In genomic region chr19:17555480-17555928, GRCh38 we compare ENCODE assay signal across 8 cellular contexts. TPM values are rescaled to one million over a fixed set of nuclear protein-coding genes. Genes with fewer than 3 reads are reported as not detected.
A peak's percentile ranks its signal among the peaks of the same experiment; 100 is the strongest.
DNase-seq lines count a peak whose midpoint lies in the region; ATAC-seq and TF ChIP-seq lines count a peak whose summit lies in the region.

Gene COLGALT1 (plus strand): TSS chr19:17555649. CDS start chr19:17555714, 65 bp downstream.

- H3K4me3 ChIP-seq in AG04449 (ENCODE audit: low read depth, low read length), result peak within 1 kb of the TSS; percentile 87

- H3K9me3 Mint-ChIP-seq in central memory CD8-positive, alpha-beta T cell, result no peaks in the 10 kb centered on the region

- H3K36me3 Mint-ChIP-seq in central memory CD8-positive, alpha-beta T cell (ENCODE audit: insufficient read depth), result peaks cover 9% of the 10 kb centered on the region

- H3K27me3 Mint-ChIP-seq in central memory CD8-positive, alpha-beta T cell, result no peaks in the 10 kb centered on the region

- POLR2A ChIA-PET in AG04449 (lab: Yijun Ruan, JAX), result no interaction called here

- CTCF ChIA-PET in AG04449 (lab: Yijun Ruan, JAX), result interaction anchor here (4.5 kb wide), 1 partner anchor 18 kb away, joined by 30 read pairs; no protein-coding TSS in a partner anchor

- H3K4me3 Mint-ChIP-seq in central memory CD8-positive, alpha-beta T cell, result peak within 1 kb of the TSS; percentile 83

- DNase-seq in AG04449 (ENCODE audit: low read depth, low spot score) (peak; percentile 44), NCI-H460 (ENCODE audit: extremely low read depth, low read depth) (peak; percentile 92), islet precursor cell (peak; percentile 97)
- DNase-seq in central memory CD8-positive, alpha-beta T cell (ENCODE audit: low spot score in 2 of 2), result peak; percentile 95
- peak; percentile 100 for DNase-seq in stimulated activated CD4-positive, alpha-beta T cell treated with anti-CD3 and anti-CD28 coated beads, Interleukin-12 subunit alpha, Interleukin-12 subunit beta, amount 100 ng/mL, for 4 hours

- peak within 1 kb of the TSS; percentile 13 for H3K27ac Mint-ChIP-seq in central memory CD8-positive, alpha-beta T cell (ENCODE audit: low read depth)

- ATAC-seq in GM19025 (IDR thresholded peaks at IDR 0.05; ENCODE audit: low read depth, unreplicated experiment) (peak; percentile 97), HG03354 (IDR thresholded peaks at IDR 0.05; ENCODE audit: poor library complexity, severe bottlenecking, unreplicated experiment) (peak; percentile 89)
- peak; percentile 94 to 95 for ATAC-seq in activated CD4-positive, CD25-positive, alpha-beta regulatory T cell treated with anti-CD3 and anti-CD28 coated beads, Interleukin-2, amount 50 U/mL, for 24 hours
- peak; percentile 99 for ATAC-seq in central memory CD8-positive, alpha-beta T cell (replicated peaks; ENCODE audit: extremely low read depth, poor library complexity, severe bottlenecking)

- H3K4me1 Mint-ChIP-seq in central memory CD8-positive, alpha-beta T cell, result peaks cover 21% of the 10 kb centered on the region

- no peak for TF ChIP-seq CTCF in AG04449 (IDR thresholded peaks at IDR 0.05; ENCODE audit: insufficient read depth, low read length, missing control alignments)

RNA-seq across cellular contexts. Expression of gene COLGALT1, which starts in this region (rescaled TPM):
- total RNA-seq in NCI-H460 (2014; rRNA removed; shearing (Covaris generic)), result 38.8 and 41.4 TPM in 2 replicates
- 62.2 and 82.1 TPM in 2 replicates for polyA plus RNA-seq in NCI-H460 (2014; cell fraction: nucleus; rRNA removed)

Comparison
In these comparisons a context has a peak if more than half of its experiments do, and no peak if none do; other contexts are left out.
1. Peak in every context shown above with its lines: DNase-seq, ATAC-seq and H3K4me3 ChIP-seq.
2. DNase-seq: peak in every context shown above with its lines; median percentile 100 in stimulated activated CD4-positive, alpha-beta T cell treated with anti-CD3 and anti-CD28 coated beads, Interleukin-12 subunit alpha, Interleukin-12 subunit beta, amount 100 ng/mL, for 4 hours; 97 in islet precursor cell; 95 in central memory CD8-positive, alpha-beta T cell; 92 in NCI-H460; 44 in AG04449.